In the genomic region with DNA sequence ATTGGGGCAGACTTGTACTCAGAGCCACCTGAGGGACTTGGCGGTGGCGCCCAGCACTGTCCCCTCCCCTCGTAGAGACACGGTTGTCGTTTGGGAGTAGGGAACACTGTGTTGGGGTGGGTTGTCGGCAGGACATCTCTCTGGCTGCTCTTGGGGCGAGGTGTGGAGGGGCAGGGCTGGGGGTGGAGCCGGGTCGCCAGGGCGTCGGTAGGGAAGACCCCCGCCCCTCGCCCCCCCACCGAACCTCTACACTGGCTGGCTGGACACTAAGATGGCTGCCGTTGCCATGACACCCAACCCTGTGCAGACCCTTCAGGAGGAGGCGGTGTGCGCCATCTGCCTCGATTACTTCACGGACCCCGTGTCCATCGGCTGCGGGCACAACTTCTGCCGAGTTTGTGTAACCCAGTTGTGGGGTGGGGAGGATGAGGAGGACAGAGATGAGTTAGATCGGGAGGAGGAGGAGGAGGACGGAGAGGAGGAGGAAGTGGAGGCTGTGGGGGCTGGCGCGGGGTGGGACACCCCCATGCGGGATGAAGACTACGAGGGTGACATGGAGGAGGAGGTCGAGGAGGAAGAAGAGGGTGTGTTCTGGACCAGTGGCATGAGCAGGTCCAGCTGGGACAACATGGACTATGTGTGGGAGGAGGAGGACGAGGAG, we compare ENCODE assay signal across 8 cellular contexts. TPM values are rescaled to one million over a fixed set of nuclear protein-coding genes. Genes with fewer than 3 reads are reported as not detected.
A peak's percentile ranks its signal among the peaks of the same experiment; 100 is the strongest.
DNase-seq lines count a peak whose midpoint lies in the region; ATAC-seq and TF ChIP-seq lines count a peak whose summit lies in the region.

No MANE protein-coding gene starts in this region.

- H3K27me3 ChIP-seq in RWPE2 (ENCODE audit: insufficient read depth, poor library complexity, severe bottlenecking) (no peaks in the 10 kb centered on the region), endodermal cell (ENCODE audit: control insufficient read depth, insufficient read depth, low read length, poor library complexity, severe bottlenecking) (no peaks in the 10 kb centered on the region)

- no peaks in the 10 kb centered on the region for H3K9me3 ChIP-seq in RWPE2 (ENCODE audit: severe bottlenecking)
- H3K9me3 ChIP-seq in endodermal cell (ENCODE audit: control insufficient read depth, low read length): no peaks in the 10 kb centered on the region

- intact Hi-C loops in natural killer cell (cut with micrococcal nuclease): loop anchor here (1.0 to 10.0 kb wide), 4 partner anchors 19 to 419 kb away; partner anchors contain the start of genes MGAT1, RACK1 and TRIM52

- H3K4me1 ChIP-seq in RWPE2 (ENCODE audit: insufficient read depth, poor library complexity, severe bottlenecking) (no peaks in the 10 kb centered on the region), endodermal cell (ENCODE audit: control insufficient read depth, insufficient read depth, low read length) (peaks cover 2% of the 10 kb centered on the region)

- H3K4me1 Mint-ChIP-seq in activated naive CD4-positive, alpha-beta T cell treated with anti-CD3 and anti-CD28 coated beads, Interleukin-2, amount 10 ng/mL, durations not matched to agents 7 days and 5 days: peaks cover 67% of the 10 kb centered on the region
- peaks cover 6% of the 10 kb centered on the region for H3K4me1 Mint-ChIP-seq in endodermal cell
- H3K4me1 Mint-ChIP-seq in natural killer cell: peaks cover 56 to 64% of the 10 kb centered on the region in 2 donors

- H3K4me3 Mint-ChIP-seq in activated naive CD4-positive, alpha-beta T cell treated with anti-CD3 and anti-CD28 coated beads, Interleukin-2, amount 10 ng/mL, durations not matched to agents 7 days and 5 days: peak overlapping the region; percentile 96
- H3K4me3 Mint-ChIP-seq in endodermal cell (peak overlapping the region; percentile 92), natural killer cell (peak overlapping the region; percentile 95)

- whole genome bisulfite sequencing in endodermal cell (ENCODE audit: insufficient coverage in 1 of 2, insufficient read length in 1 of 2), 2 experiments: 4 to 9% methylated on average over 9 to 31 of the region's 31 CpGs

- H3K27ac ChIP-seq in RWPE2 (ENCODE audit: poor library complexity, severe bottlenecking) (peak overlapping the region; percentile 84), endodermal cell (ENCODE audit: low read depth, low read length) (peak overlapping the region; percentile 92)

- peak overlapping the region; percentile 98 for H3K27ac Mint-ChIP-seq in activated naive CD4-positive, alpha-beta T cell treated with anti-CD3 and anti-CD28 coated beads, Interleukin-2, amount 10 ng/mL, durations not matched to agents 7 days and 5 days
- H3K27ac Mint-ChIP-seq in endodermal cell (peak overlapping the region; percentile 97), natural killer cell (peak overlapping the region; percentile 96 to 99)

- CTCF ChIA-PET in activated naive CD4-positive, alpha-beta T cell treated with anti-CD3 and anti-CD28 coated beads, Interleukin-2, amount 10 ng/mL, durations not matched to agents 7 days and 5 days (lab: Charles Lee): interaction anchor here (0.6 to 1.8 kb wide), 2 partner anchors 21 to 33 kb away, joined by 3 to 10 read pairs; partner anchors contain the start of gene RACK1

- DNase-seq in activated naive CD4-positive, alpha-beta T cell treated with anti-CD3 and anti-CD28 coated beads, Interleukin-2, amount 10 ng/mL, durations not matched to agents 7 days and 5 days: peak; percentile 76
- DNase-seq in activated naive CD4-positive, alpha-beta T cell treated with anti-CD3 and anti-CD28 coated beads, Interleukin-2, amount 50 U/mL, for 16 hours: no peak
- DNase-seq in RWPE2 (ENCODE audit: low spot score): peak; percentile 71
- DNase-seq in endodermal cell: peak; percentile 93
- peak; percentile 54 for DNase-seq in natural killer cell
- DNase-seq in NCI-H345 (lab: John Stamatoyannopoulos, UW): no peak
- DNase-seq in NCI-H510A treated with DMSO at 0.1 percent for 48 hours (lab: John Stamatoyannopoulos, UW): no peak

- peak overlapping the region; percentile 92 for H3K4me3 ChIP-seq in RWPE2 (ENCODE audit: severe bottlenecking)
- H3K4me3 ChIP-seq in endodermal cell (ENCODE audit: low read length): peak overlapping the region; percentile 93

- peaks cover 13% of the 10 kb centered on the region for H3K36me3 Mint-ChIP-seq in activated naive CD4-positive, alpha-beta T cell treated with anti-CD3 and anti-CD28 coated beads, Interleukin-2, amount 10 ng/mL, durations not matched to agents 7 days and 5 days
- H3K36me3 Mint-ChIP-seq in endodermal cell (ENCODE audit: low read depth) (peaks cover 9% of the 10 kb centered on the region), natural killer cell (peaks cover 6% of the 10 kb centered on the region)

- peak; percentile 3 for ATAC-seq in RWPE2 (ENCODE audit: low read depth)
- ATAC-seq in natural killer cell: peak; percentile 0 to 5 (median 3)
- no peak for ATAC-seq in HG03521 (IDR thresholded peaks at IDR 0.05; ENCODE audit: unreplicated experiment)

- H3K9me3 Mint-ChIP-seq in activated naive CD4-positive, alpha-beta T cell treated with anti-CD3 and anti-CD28 coated beads, Interleukin-2, amount 10 ng/mL, durations not matched to agents 7 days and 5 days: no peaks in the 10 kb centered on the region
- no peaks in the 10 kb centered on the region for H3K9me3 Mint-ChIP-seq in endodermal cell
- no peaks in the 10 kb centered on the region for H3K9me3 Mint-ChIP-seq in natural killer cell

- no peak for TF ChIP-seq CTCF in RWPE2 (IDR thresholded peaks at IDR 0.05; ENCODE audit: poor library complexity, severe bottlenecking)
- no peak for TF ChIP-seq CTCF in endodermal cell (conservative IDR thresholded peaks at IDR 0.05)
- TF ChIP-seq CTCF in natural killer cell (IDR thresholded peaks at IDR 0.05): no peak

- H3K9ac ChIP-seq in endodermal cell (ENCODE audit: extremely low read depth, low read length, poor library complexity, severe bottlenecking): peak overlapping the region; percentile 50

- peaks cover 31% of the 10 kb centered on the region for H3K36me3 ChIP-seq in RWPE2 (ENCODE audit: low read depth)
- H3K36me3 ChIP-seq in endodermal cell (ENCODE audit: control insufficient read depth, insufficient read depth, low read length): peaks cover 19% of the 10 kb centered on the region

- peaks cover 26% of the 10 kb centered on the region for H3K27me3 Mint-ChIP-seq in activated naive CD4-positive, alpha-beta T cell treated with anti-CD3 and anti-CD28 coated beads, Interleukin-2, amount 10 ng/mL, durations not matched to agents 7 days and 5 days
- peaks cover 8% of the 10 kb centered on the region for H3K27me3 Mint-ChIP-seq in endodermal cell (ENCODE audit: insufficient read depth)
- peaks cover 0 to 2% of the 10 kb centered on the region in 2 donors for H3K27me3 Mint-ChIP-seq in natural killer cell (ENCODE audit: low read depth in 2 of 2)

RNA-seq across cellular contexts. Expression of gene TRIM41, which starts 0.8 kb away (rescaled TPM):
- total RNA-seq in endodermal cell (10 to 100 TPM; 37.5 to 41.7 TPM), natural killer cell (10 to 100 TPM; 33.4 to 41.6 (median 36.0) TPM)
- 29.1 TPM for polyA plus RNA-seq in endodermal cell (2013, experiment 1 of 2)
- 23.7 TPM for polyA plus RNA-seq in endodermal cell (2013, experiment 2 of 2)

RNA-seq across cellular contexts. Expression of gene TRIM7, which starts 18.9 kb away (rescaled TPM):
- total RNA-seq in endodermal cell (not detected), natural killer cell (1 to 10 TPM in 1 of 3 donors, under 1 TPM in 1, not detected in 1; 0.73 to 1.2 TPM)
- 0.21 TPM for polyA plus RNA-seq in endodermal cell (2013, experiment 1 of 2)
- polyA plus RNA-seq in endodermal cell (2013, experiment 2 of 2): 0.29 TPM

RNA-seq across cellular contexts. Expression of gene RACK1, which starts 19.8 kb away (rescaled TPM):
- total RNA-seq in endodermal cell (1,000 to 10,000 TPM; 1,942 to 1,975 TPM), natural killer cell (1,000 to 10,000 TPM; 1,089 to 1,233 (median 1,138) TPM)
- 2,359 TPM for polyA plus RNA-seq in endodermal cell (2013, experiment 1 of 2)
- 2,067 TPM for polyA plus RNA-seq in endodermal cell (2013, experiment 2 of 2)

RNA-seq across cellular contexts. Expression of gene TRIM52, which starts 37.1 kb away (rescaled TPM):
- total RNA-seq in endodermal cell (1 to 10 TPM; 5.3 to 5.9 TPM), natural killer cell (10 to 100 TPM; 43.4 to 60.0 (median 44.4) TPM)
- polyA plus RNA-seq in endodermal cell (2013, experiment 1 of 2): 8.0 TPM
- 5.8 TPM for polyA plus RNA-seq in endodermal cell (2013, experiment 2 of 2)

Comparison
In these comparisons a context has a peak if more than half of its experiments do, and no peak if none do; other contexts are left out.
1. DNase-seq: peak in activated naive CD4-positive, alpha-beta T cell treated with anti-CD3 and anti-CD28 coated beads, Interleukin-2, amount 10 ng/mL, durations not matched to agents 7 days and 5 days (single experiment), RWPE2 (single experiment), endodermal cell (single experiment) and natural killer cell (single experiment); none in activated naive CD4-positive, alpha-beta T cell treated with anti-CD3 and anti-CD28 coated beads, Interleukin-2, amount 50 U/mL, for 16 hours (single experiment), NCI-H345 (single experiment) and NCI-H510A treated with DMSO at 0.1 percent for 48 hours (single experiment).
2. Peak in every context shown above with its lines, with median percentiles within 50 percentile points of each other: H3K27ac Mint-ChIP-seq and H3K4me3 Mint-ChIP-seq.